18 cellular contexts compared by ENCODE assay signal in genomic region chr1:64250472-64250871, GRCh38. TPM values are rescaled to one million over a fixed set of nuclear protein-coding genes. Genes with fewer than 3 reads are reported as not detected.
"Had no signal": no experiment of that assay in that cellular context is flagged by ENCODE, and none has a peak within 500 bp of the region (broad histone marks: within the 10 kb centered on the region; RNA-seq: fewer than 3 reads in every experiment).

No MANE protein-coding gene starts in this region.

RNA-seq across cellular contexts. Expression of gene UBE2U, which starts 47.0 kb away (rescaled TPM):
- total RNA-seq: activated naive CD4-positive, alpha-beta T cell treated with anti-CD3 and anti-CD28 coated beads for 36 hours; activated naive CD8-positive, alpha-beta T cell treated with anti-CD3 and anti-CD28 coated beads for 36 hours; activated naive CD8-positive, alpha-beta T cell treated with anti-CD3 and anti-CD28 coated beads, Interleukin-2, amount 10 ng/mL, durations not matched to agents 7 days and 5 days; activated T-cell treated with anti-CD3 and anti-CD28 coated beads, Interleukin-2, amount 50 U/mL, for 4 hours; activated T-cell treated with anti-CD3 and anti-CD28 coated beads, Interleukin-2, amount 50 U/mL, for 72 hours; activated T-helper 1 cell treated with anti-CD3 and anti-CD28 coated beads, Interleukin-12 subunit alpha, Interleukin-12 subunit beta, Interleukin-2, Interleukin-4 antibody, amounts not matched to agents 30 ng/mL and 10 ng/mL and 1 ng/mL, durations not matched to agents 14 hours and 24 hours and 36 hours; activated T-helper 17 cell treated with anti-CD3 and anti-CD28 coated beads, Interleukin-2, amount 50 U/mL, for 72 hours; activated T-helper 2 cell treated with anti-CD3 and anti-CD28 coated beads, Interferon-gamma antibody, Interleukin-2, Interleukin-4, amounts not matched to agents 10 μg/mL and 5 μg/mL and 100 μg/mL, durations not matched to agents 14 hours and 24 hours and 36 hours; adrenal gland; aorta; ascending aorta; astrocyte; body of pancreas; breast epithelium; bronchial epithelial cell; cardiac muscle cell; cardiac septum; cerebellum had no signal
- polyA plus RNA-seq: adrenal gland, aorta, cardiac muscle cell had no signal
